21 cellular contexts compared by ENCODE assay signal in the genomic region with DNA sequence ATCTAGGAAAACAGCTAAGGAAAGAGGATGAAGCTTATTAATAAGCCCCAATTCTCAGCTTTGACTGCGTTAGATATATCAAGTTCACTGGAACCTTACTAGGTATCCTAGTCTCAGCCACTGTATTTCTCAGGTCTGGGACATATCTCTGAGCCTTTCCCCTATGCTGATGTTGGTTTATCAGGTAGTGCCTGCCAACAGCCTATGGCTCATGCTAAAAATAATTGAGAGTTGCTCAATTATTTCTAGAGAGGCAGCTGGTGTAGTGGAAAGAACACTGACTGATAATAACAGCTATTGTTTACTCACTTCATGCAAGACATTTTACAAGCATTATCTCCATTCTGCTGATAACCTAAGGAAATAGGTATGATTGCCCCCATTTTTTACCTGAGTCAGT.
"Had no signal": no experiment of that assay in that cellular context is flagged by ENCODE, and none has a peak within 500 bp of the region (broad histone marks: within the 10 kb centered on the region; RNA-seq: fewer than 3 reads in every experiment).

No MANE protein-coding gene starts in this region.

- H3K36me3 ChIP-seq: esophagus squamous epithelium, gastroesophageal sphincter, left lung, neural progenitor cell, ovary had no signal

- H3K4me1 ChIP-seq: esophagus squamous epithelium, gastroesophageal sphincter, left lung had no signal

- FAIRE-seq: urothelium cell line had no signal

- H3K27ac ChIP-seq: esophagus squamous epithelium, gastroesophageal sphincter, left lung, neural progenitor cell, ovary had no signal

- H3K27me3 ChIP-seq: esophagus squamous epithelium, gastroesophageal sphincter, left lung, ovary had no signal

- H2AFZ ChIP-seq: neural progenitor cell had no signal

- H3K4me2 ChIP-seq: neural progenitor cell, smooth muscle cell had no signal

- ATAC-seq: effector memory CD8-positive, alpha-beta T cell; gastroesophageal sphincter; left lung; natural killer cell treated with Interleukin-12 subunit alpha and Interleukin-12 subunit beta and Interleukin-15 and Interleukin-18, amount 100 ng/mL, for 72 hours; sciatic nerve had no signal

- H3K4me3 ChIP-seq: esophagus squamous epithelium, gastroesophageal sphincter, left lung, lung, neural progenitor cell, ovary, smooth muscle cell had no signal

- H3K9me3 ChIP-seq: esophagus squamous epithelium, gastroesophageal sphincter, left lung, ovary had no signal

- DNase-seq: cerebellar nuclear complex; effector memory CD8-positive, alpha-beta T cell; esophagus squamous epithelium; foreskin fibroblast; glutamatergic neuron; hypothalamus; islet precursor cell; left lung; mesenchymal stem cell; midbrain; nucleus accumbens; ovary; stimulated activated CD4-positive, alpha-beta T cell treated with anti-CD3 and anti-CD28 coated beads, Interleukin-2, amount 100 ng/mL, for 48 hours; stimulated activated naive CD4-positive, alpha-beta T cell treated with Interleukin-2 at 50 U/mL for 16 hours had no signal
